Comparison of ENCODE assay signal across 8 cellular contexts in genomic region chrX:78708171-78708570, GRCh38.
DNase-seq lines count a peak whose midpoint lies in the region; ATAC-seq and FAIRE-seq lines count a peak whose summit lies in the region.

No MANE protein-coding gene starts in this region.

- ATAC-seq in GM18861 (IDR thresholded peaks at IDR 0.05; ENCODE audit: unreplicated experiment) (no peak), GM19397 (IDR thresholded peaks at IDR 0.05; ENCODE audit: unreplicated experiment) (no peak), HG02571 (IDR thresholded peaks at IDR 0.05; ENCODE audit: unreplicated experiment) (no peak)

- peak; percentile 45 for FAIRE-seq in GM18507 (lab: Jason Lieb, UNC)

- in situ Hi-C loops in ACHN (cut with HindIII; ENCODE audit: low pct_ligation_motif_present, low pct_unique_long_range_greater_than_20kb, low sequenced_read_pairs) = no loop called here

- DNase-seq in ACHN (peak; percentile 22), GM18507 (ENCODE audit: extremely low spot score, insufficient read length, low read depth) (no peak), RPMI8226 (peak; percentile 4), glomerular visceral epithelial cell (ENCODE audit: extremely low spot score) (peak; percentile 14)
- no peak for DNase-seq in effector CD4-positive, alpha-beta T cell

Comparison
In these comparisons a context has a peak if more than half of its experiments do, and no peak if none do; other contexts are left out.
1. DNase-seq: peak in ACHN (single experiment), RPMI8226 (single experiment) and glomerular visceral epithelial cell (single experiment); none in GM18507 (single experiment) and effector CD4-positive, alpha-beta T cell (single experiment).